8 cellular contexts compared by ENCODE assay signal in genomic region chr7:39732837-39733804, GRCh38.
DNase-seq lines count a peak whose midpoint lies in the region; ATAC-seq and TF ChIP-seq lines count a peak whose summit lies in the region.

No MANE protein-coding gene starts in this region.

- peak overlapping the region; percentile 79 to 98 (median 94) for H3K4me2 ChIP-seq in BLaER1 treated with 17β-estradiol and CSF1 and Interleukin-3, amounts not matched to agents 10 nM and 100 nM

- H3K4me3 ChIP-seq in BLaER1 treated with 17β-estradiol and CSF1 and Interleukin-3, amounts not matched to agents 10 nM and 100 nM: peak overlapping the region; percentile 48 to 79 (median 64)
- H3K4me3 ChIP-seq in left lung: peak overlapping the region; percentile 35 to 53

- H3K9me3 ChIP-seq in BLaER1 treated with 17β-estradiol and CSF1 and Interleukin-3, amounts not matched to agents 10 nM and 100 nM (replicated peaks in 1 of 11): peaks cover 0 to 15% (median 3%) of the 10 kb centered on the region in 11 experiments; a peak in 5 of 22 replicates
- no peaks in the 10 kb centered on the region for H3K9me3 ChIP-seq in left lung

- peak overlapping the region; percentile 59 to 90 (median 82); a peak in 21 of 22 replicates for H3K27ac ChIP-seq in BLaER1 treated with 17β-estradiol and CSF1 and Interleukin-3, amounts not matched to agents 10 nM and 100 nM
- peak overlapping the region; percentile 67 to 88 for H3K27ac ChIP-seq in left lung

- H3K4me1 ChIP-seq in BLaER1 treated with 17β-estradiol and CSF1 and Interleukin-3, amounts not matched to agents 10 nM and 100 nM: peaks cover 44 to 62% (median 51%) of the 10 kb centered on the region in 10 experiments
- H3K4me1 ChIP-seq in left lung: peaks cover 12 to 35% of the 10 kb centered on the region in 2 donors

- no peak for TF ChIP-seq CTCF in left lung (IDR thresholded peaks at IDR 0.05)

- intact Hi-C loops in left lung (cut with DNase I): no loop called here

- ATAC-seq in GM19351 (IDR thresholded peaks at IDR 0.05; ENCODE audit: unreplicated experiment) (peak; percentile 90), HG03520 (IDR thresholded peaks at IDR 0.05; ENCODE audit: unreplicated experiment) (peak; percentile 93), left lung (peak; percentile 96)

- DNase-seq in NCI-H526 treated with DMSO at 0.1 percent for 48 hours (lab: John Stamatoyannopoulos, UW): peak; percentile 90
- peak; percentile 94 for DNase-seq in activated CD4-positive, alpha-beta T cell treated with anti-CD3 and anti-CD28 coated beads, Interleukin-2, amount 50 U/mL, for 1 hour
- DNase-seq in dedifferentiated amniotic fluid mesenchymal stem cell (ENCODE audit: extremely low spot score): peak; percentile 98
- peak; percentile 96 to 97 for DNase-seq in left lung
- peak; percentile 97 for DNase-seq in stimulated activated CD4-positive, alpha-beta T cell treated with anti-CD3 and anti-CD28 coated beads, Interleukin-2, amount 100 ng/mL, for 4 hours (ENCODE audit: low read depth)

- H3K9ac ChIP-seq in BLaER1 treated with 17β-estradiol and CSF1 and Interleukin-3, amounts not matched to agents 10 nM and 100 nM: peak overlapping the region; percentile 69 to 85 (median 78)

- H3K36me3 ChIP-seq in BLaER1 treated with 17β-estradiol and CSF1 and Interleukin-3, amounts not matched to agents 10 nM and 100 nM: peaks cover 0 to 12% (median 8%) of the 10 kb centered on the region in 11 experiments; a peak in 9 of 22 replicates
- no peaks in the 10 kb centered on the region for H3K36me3 ChIP-seq in left lung

- no peaks in the 10 kb centered on the region for H3K27me3 ChIP-seq in BLaER1 treated with 17β-estradiol and CSF1 and Interleukin-3, amounts not matched to agents 10 nM and 100 nM
- H3K27me3 ChIP-seq in left lung: no peaks in the 10 kb centered on the region

- no peaks in the 10 kb centered on the region for H4K20me1 ChIP-seq in BLaER1 treated with 17β-estradiol and CSF1 and Interleukin-3, amounts not matched to agents 10 nM and 100 nM

Comparison
In these comparisons a context has a peak if more than half of its experiments do, and no peak if none do; other contexts are left out.
1. Peak in every context shown above with its lines: DNase-seq, ATAC-seq, H3K4me3 ChIP-seq and H3K27ac ChIP-seq.